ENCODE assay signal across 16 cellular contexts in genomic region chr10:44391981-44392380, GRCh38. TPM values are rescaled to one million over a fixed set of nuclear protein-coding genes. Genes with fewer than 3 reads are reported as not detected.
A peak's percentile ranks its signal among the peaks of the same experiment; 100 is the strongest.
DNase-seq lines count a peak whose midpoint lies in the region; ATAC-seq and TF ChIP-seq lines count a peak whose summit lies in the region.
"Had no signal": no experiment of that assay in that cellular context is flagged by ENCODE, and none has a peak within 500 bp of the region (broad histone marks: within the 10 kb centered on the region; RNA-seq: fewer than 3 reads in every experiment).

No MANE protein-coding gene starts in this region.

- WGBS in mesenchymal stem cell: 100% methylated on average over 1 of the region's 2 CpGs

- no peaks in the 10 kb centered on the region for H3K79me1 ChIP-seq in mesenchymal stem cell (replicated peaks; ENCODE audit: low read length, poor library complexity, severe bottlenecking)

- peak overlapping the region; percentile 46 for H2AK5ac ChIP-seq in mesenchymal stem cell (ENCODE audit: low read length, severe bottlenecking)

- H3K23ac ChIP-seq in mesenchymal stem cell (ENCODE audit: low read length in 2 of 2): no peak overlapping the region

- H3K9me3 ChIP-seq in mesenchymal stem cell (ENCODE audit: control insufficient read depth, low read length): no peaks in the 10 kb centered on the region
- H3K9me3 ChIP-seq: A549, BE2C, Caco-2 had no signal

- no peak overlapping the region for H3K4me3 Mint-ChIP-seq in chondrocyte (ENCODE audit: unreplicated experiment)
- H3K4me3 Mint-ChIP-seq: CD8-positive, alpha-beta memory T cell had no signal

- H3K4me1 ChIP-seq in mesenchymal stem cell (ENCODE audit: control insufficient read depth, insufficient read depth, low read depth, low read length): peaks cover 17% of the 10 kb centered on the region
- H3K4me1 ChIP-seq: A549, BE2C had no signal

- intact Hi-C loops in sciatic nerve (cut with DNase I): no loop called here

- H3K4me3 ChIP-seq in coronary artery (no peak overlapping the region), mesenchymal stem cell (ENCODE audit: insufficient read depth in 1 of 2, low read depth in 1 of 2, low read length in 2 of 2) (no peak overlapping the region), foreskin fibroblast (ENCODE audit: low read depth in 1 of 2, low read length in 2 of 2) (no peak overlapping the region)
- H3K4me3 ChIP-seq: A549 had no signal

- H2BK15ac ChIP-seq in mesenchymal stem cell (ENCODE audit: low read depth, poor library complexity, severe bottlenecking): no peak overlapping the region

- peak; percentile 27 for DNase-seq in chondrocyte (ENCODE audit: low spot score)
- peak; percentile 64 for DNase-seq in coronary artery (ENCODE audit: low spot score)
- no peak for DNase-seq in mesenchymal stem cell
- peak; percentile 10 for DNase-seq in sciatic nerve (ENCODE audit: low spot score)
- no peak for DNase-seq in CD1c-positive myeloid dendritic cell (ENCODE audit: extremely low spot score)
- DNase-seq in foreskin fibroblast: no peak
- DNase-seq: BE2C; Caco-2; CD8-positive, alpha-beta memory T cell; DMS53; GF-D8 had no signal

- no peak overlapping the region for H3K4ac ChIP-seq in mesenchymal stem cell (ENCODE audit: low read depth in 1 of 2, low read length in 2 of 2)

- H3K14ac ChIP-seq in mesenchymal stem cell (ENCODE audit: low read length in 2 of 2): peak overlapping the region in 1 of 2 experiments; percentile 63

- ATAC-seq in sciatic nerve (no peak), GM21723 (IDR thresholded peaks at IDR 0.05; ENCODE audit: unreplicated experiment) (no peak)
- ATAC-seq: A549, HCT116, HepG2 had no signal

- no peaks in the 10 kb centered on the region for H3K36me3 ChIP-seq in mesenchymal stem cell (ENCODE audit: control insufficient read depth in 1 of 2, insufficient read depth in 2 of 2, low read depth in 1 of 2, low read length in 2 of 2)
- H3K36me3 ChIP-seq: BE2C had no signal

- H3K27ac ChIP-seq in coronary artery: no peak overlapping the region
- H3K27ac ChIP-seq in mesenchymal stem cell (ENCODE audit: low read length, poor library complexity, severe bottlenecking): no peak overlapping the region
- H3K27ac ChIP-seq: A549, C4-2B had no signal

- H3K9me3 Mint-ChIP-seq in chondrocyte (ENCODE audit: low read depth): no peaks in the 10 kb centered on the region

- H3K4me1 Mint-ChIP-seq in chondrocyte (ENCODE audit: low read depth): peaks cover 11% of the 10 kb centered on the region
- H3K4me1 Mint-ChIP-seq: CD8-positive, alpha-beta memory T cell had no signal

- no peak overlapping the region for H3K9ac ChIP-seq in mesenchymal stem cell (ENCODE audit: low read length)

- H2BK5ac ChIP-seq in mesenchymal stem cell (ENCODE audit: low read depth, low read length, poor library complexity, severe bottlenecking): no peak overlapping the region

- H2AFZ ChIP-seq in mesenchymal stem cell (ENCODE audit: low read depth, low read length): no peak overlapping the region

- peaks cover 16% of the 10 kb centered on the region for H3K27me3 Mint-ChIP-seq in chondrocyte (ENCODE audit: low read depth)

- H3K27me3 ChIP-seq in mesenchymal stem cell (ENCODE audit: control insufficient read depth in 1 of 2, insufficient read depth in 1 of 2, low read length in 2 of 2): peaks cover 21 to 33% of the 10 kb centered on the region in 2 experiments
- H3K27me3 ChIP-seq: BE2C had no signal

- peaks cover 3% of the 10 kb centered on the region for H3K36me3 Mint-ChIP-seq in chondrocyte (ENCODE audit: low read depth)
- H3K36me3 Mint-ChIP-seq: CD8-positive, alpha-beta memory T cell had no signal

- H3K4me2 ChIP-seq in mesenchymal stem cell (ENCODE audit: low read length, poor library complexity, severe bottlenecking): no peak overlapping the region
- H3K4me2 ChIP-seq: A549 had no signal

- no peak overlapping the region for H3K18ac ChIP-seq in mesenchymal stem cell (ENCODE audit: low read depth in 1 of 2, low read length in 2 of 2)

- H4K91ac ChIP-seq in mesenchymal stem cell (ENCODE audit: low read length): no peak overlapping the region

- H4K8ac ChIP-seq in mesenchymal stem cell (ENCODE audit: low read length): no peak overlapping the region

- no peak overlapping the region for H3K27ac Mint-ChIP-seq in chondrocyte (ENCODE audit: unreplicated experiment)
- H3K27ac Mint-ChIP-seq: CD8-positive, alpha-beta memory T cell had no signal

- TF ChIP-seq CTCF in chondrocyte (IDR thresholded peaks at IDR 0.05) (no peak), coronary artery (IDR thresholded peaks at IDR 0.05) (no peak), foreskin fibroblast (IDR thresholded peaks at IDR 0.05; ENCODE audit: low read depth, low read length) (no peak)

- no peak overlapping the region for H2BK120ac ChIP-seq in mesenchymal stem cell (ENCODE audit: low read depth, low read length)

- no peak overlapping the region for H2BK12ac ChIP-seq in mesenchymal stem cell (ENCODE audit: low read length in 2 of 2)

RNA-seq across cellular contexts. Expression of gene CXCL12, which starts 7.1 kb away (rescaled TPM):
- total RNA-seq in chondrocyte (22.7 to 69.4 TPM (median 65.5 TPM) in 3 replicates), sciatic nerve (394 TPM)
- polyA plus RNA-seq in mesenchymal stem cell (2013, experiment 1 of 2): 734 TPM
- polyA plus RNA-seq in mesenchymal stem cell (2013, experiment 2 of 2): 748 TPM
- total RNA-seq: CD8-positive, alpha-beta memory T cell; HepG2 had no signal
- polyA plus RNA-seq: CD8-positive, alpha-beta memory T cell; HepG2 had no signal

Comparison
In these comparisons a context has a peak if more than half of its experiments do, and no peak if none do; other contexts are left out.
1. DNase-seq: peak in chondrocyte (single experiment), coronary artery (single experiment) and sciatic nerve (single experiment); none in mesenchymal stem cell (single experiment), CD1c-positive myeloid dendritic cell (single experiment) and foreskin fibroblast (0 of 2).